In the genomic region with DNA sequence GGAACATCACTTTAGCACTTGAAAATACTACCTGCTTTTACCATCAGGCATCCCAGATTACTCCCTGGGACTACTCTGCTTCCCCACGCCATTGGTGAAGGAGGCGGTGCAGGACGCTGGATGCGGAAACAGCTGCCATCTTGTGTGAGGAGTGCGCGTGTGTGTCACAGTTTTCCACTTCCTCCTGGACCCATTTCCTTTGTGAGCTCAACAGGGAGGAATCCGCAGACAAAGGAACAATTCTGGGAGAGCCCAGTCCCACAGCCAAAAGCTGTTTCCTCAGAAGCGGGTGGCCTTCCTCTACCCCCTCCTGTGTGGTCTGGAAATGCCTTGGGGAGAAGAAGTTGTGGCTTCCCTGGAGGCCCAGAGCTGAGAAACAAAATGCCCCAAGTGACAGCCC, we compare ENCODE assay signal across 1 cellular context.
TF ChIP-seq lines count a peak whose summit lies in the region.

No MANE protein-coding gene starts in this region.

TF ChIP-seq in K562, 482 proteins besides CTCF, POLR2A, EP300 and RAD21 (continued from another document):
- TF ChIP-seq HCFC1 (IDR thresholded peaks at IDR 0.05; ENCODE audit: low read depth, low read length) (peak; percentile 45), GABPB1 (CRISPR knock-in tag; IDR thresholded peaks at IDR 0.05) (peak; percentile 77; the same call in 1 of the 2 replicates), NBN (IDR thresholded peaks at IDR 0.05; ENCODE audit: low read depth) (no peak), CTBP1 (IDR thresholded peaks at IDR 0.05; ENCODE audit: borderline replicate concordance) (0 out of 2 replicates have a peak, but pooled peaks have one; percentile 11), PHF20 (IDR thresholded peaks at IDR 0.05; ENCODE audit: partially characterized antibody) (no peak), PML (IDR thresholded peaks at IDR 0.05; ENCODE audit: low read length) (no peak), EHMT2 (IDR thresholded peaks at IDR 0.05) (peak; percentile 76; the same call in 1 of the 2 replicates)
- TF ChIP-seq, protein P1, sequence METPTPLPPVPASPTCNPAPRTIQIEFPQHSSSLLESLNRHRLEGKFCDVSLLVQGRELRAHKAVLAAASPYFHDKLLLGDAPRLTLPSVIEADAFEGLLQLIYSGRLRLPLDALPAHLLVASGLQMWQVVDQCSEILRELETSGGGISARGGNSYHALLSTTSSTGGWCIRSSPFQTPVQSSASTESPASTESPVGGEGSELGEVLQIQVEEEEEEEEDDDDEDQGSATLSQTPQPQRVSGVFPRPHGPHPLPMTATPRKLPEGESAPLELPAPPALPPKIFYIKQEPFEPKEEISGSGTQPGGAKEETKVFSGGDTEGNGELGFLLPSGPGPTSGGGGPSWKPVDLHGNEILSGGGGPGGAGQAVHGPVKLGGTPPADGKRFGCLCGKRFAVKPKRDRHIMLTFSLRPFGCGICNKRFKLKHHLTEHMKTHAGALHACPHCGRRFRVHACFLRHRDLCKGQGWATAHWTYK (CRISPR knock-in tag; IDR thresholded peaks at IDR 0.05): no peak
- TF ChIP-seq, protein P2, sequence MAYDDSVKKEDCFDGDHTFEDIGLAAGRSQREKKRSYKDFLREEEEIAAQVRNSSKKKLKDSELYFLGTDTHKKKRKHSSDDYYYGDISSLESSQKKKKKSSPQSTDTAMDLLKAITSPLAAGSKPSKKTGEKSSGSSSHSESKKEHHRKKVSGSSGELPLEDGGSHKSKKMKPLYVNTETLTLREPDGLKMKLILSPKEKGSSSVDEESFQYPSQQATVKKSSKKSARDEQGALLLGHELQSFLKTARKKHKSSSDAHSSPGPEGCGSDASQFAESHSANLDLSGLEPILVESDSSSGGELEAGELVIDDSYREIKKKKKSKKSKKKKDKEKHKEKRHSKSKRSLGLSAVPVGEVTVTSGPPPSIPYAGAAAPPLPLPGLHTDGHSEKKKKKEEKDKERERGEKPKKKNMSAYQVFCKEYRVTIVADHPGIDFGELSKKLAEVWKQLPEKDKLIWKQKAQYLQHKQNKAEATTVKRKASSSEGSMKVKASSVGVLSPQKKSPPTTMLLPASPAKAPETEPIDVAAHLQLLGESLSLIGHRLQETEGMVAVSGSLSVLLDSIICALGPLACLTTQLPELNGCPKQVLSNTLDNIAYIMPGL (CRISPR knock-in tag; IDR thresholded peaks at IDR 0.05): no peak
